In the genomic region with DNA sequence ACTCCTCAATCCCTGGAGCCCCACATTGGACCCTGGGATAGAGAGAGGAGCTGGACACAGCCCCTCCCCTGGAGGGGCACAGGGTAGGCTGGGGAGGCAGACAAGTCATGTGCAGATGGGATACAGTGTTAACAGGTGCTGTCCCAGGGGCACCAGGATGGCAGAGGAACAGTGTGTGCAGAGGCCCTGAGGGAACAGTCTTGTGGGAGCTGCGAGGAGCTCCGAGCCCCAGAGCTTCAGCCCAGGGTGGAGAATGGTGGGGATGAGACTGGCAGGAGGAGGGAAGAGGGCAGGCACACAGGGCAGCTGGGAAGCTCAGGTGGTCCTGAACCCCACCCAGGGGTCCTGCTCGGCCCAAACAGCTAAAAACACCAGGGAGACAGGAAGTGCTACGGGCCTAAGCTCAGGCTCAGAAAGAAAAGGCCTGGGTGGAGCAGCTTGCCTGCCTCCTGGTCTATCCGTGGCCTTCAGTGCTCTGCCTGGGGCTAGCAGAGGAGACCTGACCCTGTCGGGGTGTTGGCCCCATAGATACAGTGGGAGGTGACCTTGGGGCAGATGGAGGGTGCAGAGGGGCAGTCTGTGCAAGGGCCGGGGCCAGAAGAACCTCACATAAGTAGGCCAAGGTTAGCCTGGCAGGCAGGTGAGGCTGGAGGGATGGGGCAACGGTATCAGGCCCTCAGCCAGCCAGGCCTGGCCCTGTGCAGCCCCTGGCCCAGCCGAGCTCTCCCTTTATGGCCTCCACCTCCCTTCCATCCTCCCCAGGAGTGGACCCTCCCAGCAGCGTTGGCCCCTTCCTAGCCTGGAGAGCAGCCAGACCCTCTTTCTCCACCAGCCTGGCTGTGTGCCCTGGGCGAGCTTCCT, we compare ENCODE assay signal across 12 cellular contexts. TPM values are rescaled to one million over a fixed set of nuclear protein-coding genes. Genes with fewer than 3 reads are reported as not detected.
DNase-seq lines count a peak whose midpoint lies in the region; ATAC-seq, FAIRE-seq and TF ChIP-seq lines count a peak whose summit lies in the region.
"Had no signal": no experiment of that assay in that cellular context is flagged by ENCODE, and none has a peak within 500 bp of the region (broad histone marks: within the 10 kb centered on the region; RNA-seq: fewer than 3 reads in every experiment).

No MANE protein-coding gene starts in this region.

- H3K27ac ChIP-seq in GM23338 (ENCODE audit: low read depth) (no peak overlapping the region), right atrium auricular region (peak overlapping the region; percentile 59 to 60), skeletal muscle tissue (ENCODE audit: low read depth, low read length) (peak overlapping the region; percentile 23)

- H3K9me3 ChIP-seq in right atrium auricular region (peaks cover 0 to 3% of the 10 kb centered on the region in 2 donors), skeletal muscle tissue (ENCODE audit: control insufficient read depth in 3 of 3, low read length in 3 of 3) (no peaks in the 10 kb centered on the region), MG63 (peaks cover 4% of the 10 kb centered on the region)

- H3K36me3 Mint-ChIP-seq in GM23338 (ENCODE audit: low read depth), result no peaks in the 10 kb centered on the region; the same call in 2 of the 3 replicates
- no peaks in the 10 kb centered on the region for H3K36me3 Mint-ChIP-seq in activated T-helper 2 cell treated with anti-CD3 and anti-CD28 coated beads, Interferon-gamma antibody, Interleukin-2, Interleukin-4, amounts not matched to agents 10 μg/mL and 5 μg/mL and 100 μg/mL, durations not matched to agents 14 hours and 24 hours and 36 hours (ENCODE audit: low read depth)

- DNase-seq in GM23338 (ENCODE audit: low spot score) (no peak), right atrium auricular region (ENCODE audit: low spot score) (no peak), GM03348 (ENCODE audit: low spot score) (no peak), D721Med (ENCODE audit: insufficient read length, low spot score) (no peak), MG63 (no peak), NAMALWA (ENCODE audit: low spot score) (no peak)
- no peak for DNase-seq in activated T-helper 2 cell treated with anti-CD3 and anti-CD28 coated beads, Interferon-gamma antibody, Interleukin-2, Interleukin-4, amounts not matched to agents 10 μg/mL and 5 μg/mL and 100 μg/mL, durations not matched to agents 14 hours and 24 hours and 36 hours (ENCODE audit: low spot score)
- DNase-seq: NCI-H1930 had no signal

- intact Hi-C loops in activated T-helper 2 cell treated with anti-CD3 and anti-CD28 coated beads, Interferon-gamma antibody, Interleukin-2, Interleukin-4, amounts not matched to agents 10 μg/mL and 5 μg/mL and 100 μg/mL, durations not matched to agents 14 hours and 24 hours and 36 hours (cut with micrococcal nuclease), result no loop called here

- no peak; the same call in 2 of the 3 replicates for ATAC-seq in GM23338

- H3K79me2 ChIP-seq in GM23338 (replicated peaks; ENCODE audit: insufficient read depth), result peaks cover 16% of the 10 kb centered on the region; the same call in 1 of the 2 replicates

- H3K36me3 ChIP-seq in GM23338 (ENCODE audit: insufficient read depth) (peaks cover 5% of the 10 kb centered on the region; the same call in 1 of the 2 replicates), right atrium auricular region (no peaks in the 10 kb centered on the region), skeletal muscle tissue (ENCODE audit: control insufficient read depth in 3 of 3, insufficient read depth in 3 of 3, low read length in 3 of 3) (no peaks in the 10 kb centered on the region), MG63 (no peaks in the 10 kb centered on the region)

- no peaks in the 10 kb centered on the region for H3F3A ChIP-seq in GM23338 (replicated peaks; ENCODE audit: low read depth)

- H3K9ac ChIP-seq in skeletal muscle tissue (ENCODE audit: low read depth in 1 of 3, low read length in 3 of 3), result peak overlapping the region in 1 of 3 donors; percentile 33

- no peak overlapping the region for H3K4me2 ChIP-seq in GM23338

- H3K27me3 ChIP-seq in GM23338 (ENCODE audit: insufficient read depth) (no peaks in the 10 kb centered on the region), right atrium auricular region (no peaks in the 10 kb centered on the region), skeletal muscle tissue (ENCODE audit: control insufficient read depth in 3 of 3, insufficient read depth in 3 of 3, low read length in 3 of 3) (no peaks in the 10 kb centered on the region), MG63 (no peaks in the 10 kb centered on the region)

- H3K27me3 Mint-ChIP-seq in GM23338 (ENCODE audit: insufficient read depth, low read depth, poor library complexity), result peaks cover 9% of the 10 kb centered on the region
- peaks cover 6% of the 10 kb centered on the region for H3K27me3 Mint-ChIP-seq in activated T-helper 2 cell treated with anti-CD3 and anti-CD28 coated beads, Interferon-gamma antibody, Interleukin-2, Interleukin-4, amounts not matched to agents 10 μg/mL and 5 μg/mL and 100 μg/mL, durations not matched to agents 14 hours and 24 hours and 36 hours (ENCODE audit: low read depth)
- H3K27me3 Mint-ChIP-seq: progenitor cell of endocrine pancreas had no signal

- no peaks in the 10 kb centered on the region for H4K20me1 ChIP-seq in GM23338 (replicated peaks; ENCODE audit: insufficient read depth)

- no peaks in the 10 kb centered on the region for H3K9me2 ChIP-seq in GM23338 (ENCODE audit: insufficient read depth)

- no peak overlapping the region for H3K4me3 Mint-ChIP-seq in GM23338
- H3K4me3 Mint-ChIP-seq in activated T-helper 2 cell treated with anti-CD3 and anti-CD28 coated beads, Interferon-gamma antibody, Interleukin-2, Interleukin-4, amounts not matched to agents 10 μg/mL and 5 μg/mL and 100 μg/mL, durations not matched to agents 14 hours and 24 hours and 36 hours (ENCODE audit: low read depth), result peak overlapping the region; percentile 60

- H3K27ac Mint-ChIP-seq in GM23338, result peak overlapping the region; percentile 86
- peak overlapping the region; percentile 92 for H3K27ac Mint-ChIP-seq in activated T-helper 2 cell treated with anti-CD3 and anti-CD28 coated beads, Interferon-gamma antibody, Interleukin-2, Interleukin-4, amounts not matched to agents 10 μg/mL and 5 μg/mL and 100 μg/mL, durations not matched to agents 14 hours and 24 hours and 36 hours
- H3K27ac Mint-ChIP-seq: progenitor cell of endocrine pancreas had no signal

- H3K4me1 ChIP-seq in GM23338 (ENCODE audit: insufficient read depth), result no peaks in the 10 kb centered on the region
- H3K4me1 ChIP-seq in right atrium auricular region, result peaks cover 0 to 25% of the 10 kb centered on the region in 2 donors
- H3K4me1 ChIP-seq in skeletal muscle tissue (ENCODE audit: control insufficient read depth in 3 of 3, insufficient read depth in 3 of 3, low read length in 3 of 3), result peaks cover 14 to 17% (median 15%) of the 10 kb centered on the region in 3 donors

- H3K4me3 ChIP-seq in GM23338, result no peak overlapping the region
- H3K4me3 ChIP-seq in right atrium auricular region, result peak overlapping the region in 1 of 2 donors; percentile 9
- no peak overlapping the region for H3K4me3 ChIP-seq in skeletal muscle tissue (ENCODE audit: low read length in 3 of 3)
- H3K4me3 ChIP-seq in MG63, result no peak overlapping the region

- H3K4me1 Mint-ChIP-seq in GM23338, result peaks cover 6% of the 10 kb centered on the region; the same call in 1 of the 3 replicates
- peaks cover 9% of the 10 kb centered on the region for H3K4me1 Mint-ChIP-seq in activated T-helper 2 cell treated with anti-CD3 and anti-CD28 coated beads, Interferon-gamma antibody, Interleukin-2, Interleukin-4, amounts not matched to agents 10 μg/mL and 5 μg/mL and 100 μg/mL, durations not matched to agents 14 hours and 24 hours and 36 hours (ENCODE audit: low read depth)

- no peak overlapping the region for H2AFZ ChIP-seq in GM23338

- no peak for FAIRE-seq in D721Med (lab: Jason Lieb, UNC)
- FAIRE-seq: G401.6 had no signal

- TF ChIP-seq CTCF in GM23338 (conservative IDR thresholded peaks at IDR 0.05; ENCODE audit: low read depth in 2 of 2) (no peak), right atrium auricular region (IDR thresholded peaks at IDR 0.05) (no peak), D721Med (IDR thresholded peaks at IDR 0.05; ENCODE audit: insufficient read depth, missing control alignments) (no peak)

- no peaks in the 10 kb centered on the region; the same call in 2 of the 3 replicates for H3K9me3 Mint-ChIP-seq in GM23338
- H3K9me3 Mint-ChIP-seq in activated T-helper 2 cell treated with anti-CD3 and anti-CD28 coated beads, Interferon-gamma antibody, Interleukin-2, Interleukin-4, amounts not matched to agents 10 μg/mL and 5 μg/mL and 100 μg/mL, durations not matched to agents 14 hours and 24 hours and 36 hours, result no peaks in the 10 kb centered on the region

RNA-seq across cellular contexts. Expression of gene CAPN5, which starts 15.4 kb away (rescaled TPM):
- total RNA-seq in GM23338 (2014; rRNA removed; shearing (Covaris generic)), result 23.2 and 32.2 TPM in 2 replicates
- polyA plus RNA-seq in GM23338 (2016; fragmentation: Nextera tagmentation; extraction: Ambion mirVana), result 10.2 TPM in 2 replicates
- 0.32 and 0.55 TPM in 2 replicates for total RNA-seq in activated T-helper 2 cell treated with anti-CD3 and anti-CD28 coated beads, Interferon-gamma antibody, Interleukin-2, Interleukin-4, amounts not matched to agents 10 μg/mL and 5 μg/mL and 100 μg/mL, durations not matched to agents 14 hours and 24 hours and 36 hours
- total RNA-seq in right atrium auricular region (1 to 10 TPM; 2.6 to 4.0 TPM), skeletal muscle tissue (5.2 TPM)
- total RNA-seq in MG63 (2014; rRNA removed; shearing (Covaris generic); ENCODE audit: low replicate concordance), result 2.1 and 6.1 TPM in 2 replicates

RNA-seq across cellular contexts. Expression of gene OMP, which starts 20.4 kb away (rescaled TPM):
- 1.0 TPM in 1 of 2 replicates, not detected in the other for total RNA-seq in GM23338 (2014; rRNA removed; shearing (Covaris generic))
- not detected in 2 replicates for polyA plus RNA-seq in GM23338 (2016; fragmentation: Nextera tagmentation; extraction: Ambion mirVana)
- total RNA-seq in activated T-helper 2 cell treated with anti-CD3 and anti-CD28 coated beads, Interferon-gamma antibody, Interleukin-2, Interleukin-4, amounts not matched to agents 10 μg/mL and 5 μg/mL and 100 μg/mL, durations not matched to agents 14 hours and 24 hours and 36 hours, result not detected in 2 replicates
- not detected for total RNA-seq in right atrium auricular region
- 1.6 TPM for total RNA-seq in skeletal muscle tissue
- not detected in 2 replicates for total RNA-seq in MG63 (2014; rRNA removed; shearing (Covaris generic); ENCODE audit: low replicate concordance)
- total RNA-seq: progenitor cell of endocrine pancreas; T-helper 1 cell treated with Interleukin-12 subunit alpha and Interleukin-12 subunit beta and Interleukin-4 antibody, amounts not matched to agents 30 ng/mL and 1 ng/mL, for 36 hours had no signal

RNA-seq across cellular contexts. Expression of gene MYO7A, which starts 45.8 kb away (rescaled TPM):
- 2.3 and 5.4 TPM in 2 replicates for total RNA-seq in GM23338 (2014; rRNA removed; shearing (Covaris generic))
- polyA plus RNA-seq in GM23338 (2016; fragmentation: Nextera tagmentation; extraction: Ambion mirVana), result 1.7 and 1.8 TPM in 2 replicates
- 0.23 and 0.30 TPM in 2 replicates for total RNA-seq in activated T-helper 2 cell treated with anti-CD3 and anti-CD28 coated beads, Interferon-gamma antibody, Interleukin-2, Interleukin-4, amounts not matched to agents 10 μg/mL and 5 μg/mL and 100 μg/mL, durations not matched to agents 14 hours and 24 hours and 36 hours
- total RNA-seq in right atrium auricular region (1 to 10 TPM; 1.4 to 5.0 TPM), skeletal muscle tissue (6.3 TPM)
- not detected in 2 replicates for total RNA-seq in MG63 (2014; rRNA removed; shearing (Covaris generic); ENCODE audit: low replicate concordance)

RNA-seq across cellular contexts. Expression of gene B3GNT6, which starts 48.0 kb away (rescaled TPM):
- total RNA-seq in GM23338 (2014; rRNA removed; shearing (Covaris generic)), result not detected in 2 replicates
- polyA plus RNA-seq in GM23338 (2016; fragmentation: Nextera tagmentation; extraction: Ambion mirVana), result not detected in 2 replicates
- total RNA-seq in activated T-helper 2 cell treated with anti-CD3 and anti-CD28 coated beads, Interferon-gamma antibody, Interleukin-2, Interleukin-4, amounts not matched to agents 10 μg/mL and 5 μg/mL and 100 μg/mL, durations not matched to agents 14 hours and 24 hours and 36 hours, result not detected in 2 replicates
- total RNA-seq in right atrium auricular region, result not detected
- not detected for total RNA-seq in skeletal muscle tissue
- total RNA-seq in MG63 (2014; rRNA removed; shearing (Covaris generic); ENCODE audit: low replicate concordance), result not detected in 2 replicates
- total RNA-seq: progenitor cell of endocrine pancreas; T-helper 1 cell treated with Interleukin-12 subunit alpha and Interleukin-12 subunit beta and Interleukin-4 antibody, amounts not matched to agents 30 ng/mL and 1 ng/mL, for 36 hours had no signal
